In genomic region chr16:3951861-3952332, GRCh38 we compare ENCODE assay signal across 14 cellular contexts.
DNase-seq lines count a peak whose midpoint lies in the region; ATAC-seq and TF ChIP-seq lines count a peak whose summit lies in the region.
"Had no signal": no experiment of that assay in that cellular context is flagged by ENCODE, and none has a peak within 500 bp of the region (broad histone marks: within the 10 kb centered on the region; RNA-seq: fewer than 3 reads in every experiment).

No MANE protein-coding gene starts in this region.

- dilution Hi-C loops in mammary epithelial cell (cut with HindIII; ENCODE audit: low sequenced_read_pairs), result loop anchor here (5.0 kb wide), 1 partner anchor 35 kb away; no protein-coding TSS in a partner anchor

- H3K9me3 ChIP-seq in uterus, result no peaks in the 10 kb centered on the region
- no peaks in the 10 kb centered on the region for H3K9me3 ChIP-seq in Peyer's patch
- H3K9me3 ChIP-seq in mammary epithelial cell (replicated peaks; ENCODE audit: insufficient read depth, low read length), result no peaks in the 10 kb centered on the region
- H3K9me3 ChIP-seq: upper lobe of right lung had no signal

- TF ChIP-seq CTCF in coronary artery (IDR thresholded peaks at IDR 0.05) (no peak), uterus (IDR thresholded peaks at IDR 0.05) (no peak), Peyer's patch (IDR thresholded peaks at IDR 0.05) (no peak), mammary epithelial cell (conservative IDR thresholded peaks at IDR 0.05 in 1 of 2, IDR thresholded peaks at IDR 0.05 in 1 of 2; ENCODE audit: extremely low read depth in 1 of 2, insufficient read depth in 1 of 2, low read depth in 1 of 2, low read length in 2 of 2) (no peak)

- CTCF ChIA-PET in mammary epithelial cell (lab: Charles Lee; ENCODE audit: low non-redundant PET), result no interaction called here

- no peaks in the 10 kb centered on the region for H4K20me1 ChIP-seq in mammary epithelial cell (ENCODE audit: insufficient read depth, low read length)

- no peaks in the 10 kb centered on the region for H3K27me3 ChIP-seq in uterus
- H3K27me3 ChIP-seq in Peyer's patch, result no peaks in the 10 kb centered on the region
- H3K27me3 ChIP-seq in mammary epithelial cell (ENCODE audit: insufficient read depth, low read length), result no peaks in the 10 kb centered on the region
- H3K27me3 ChIP-seq: upper lobe of right lung had no signal

- no peak overlapping the region for H2AFZ ChIP-seq in mammary epithelial cell (ENCODE audit: low read depth, low read length)

- no peak overlapping the region for H3K4me2 ChIP-seq in mammary epithelial cell (ENCODE audit: insufficient read depth, low read depth, low read length)

- ATAC-seq in GM18867 (IDR thresholded peaks at IDR 0.05; ENCODE audit: unreplicated experiment), result no peak
- ATAC-seq: upper lobe of right lung had no signal

- no peaks in the 10 kb centered on the region for H3K79me2 ChIP-seq in mammary epithelial cell (ENCODE audit: insufficient read depth, low read length)

- peak overlapping the region; percentile 87 to 92 for H3K27ac ChIP-seq in coronary artery
- H3K27ac ChIP-seq in uterus, result peak overlapping the region; percentile 81 to 84
- peak overlapping the region in 1 of 4 donors; percentile 38 for H3K27ac ChIP-seq in Peyer's patch
- no peak overlapping the region for H3K27ac ChIP-seq in mammary epithelial cell (ENCODE audit: insufficient read depth, low read depth, low read length)

- no peaks in the 10 kb centered on the region for H3K4me1 ChIP-seq in uterus
- H3K4me1 ChIP-seq in Peyer's patch, result peaks cover 0 to 7% (median 0%) of the 10 kb centered on the region in 4 donors
- H3K4me1 ChIP-seq in mammary epithelial cell (ENCODE audit: insufficient read depth, low read length), result peaks cover 8% of the 10 kb centered on the region

- TF ChIP-seq POLR2A in uterus (IDR thresholded peaks at IDR 0.05) (no peak), Peyer's patch (IDR thresholded peaks at IDR 0.05) (no peak)

- intact Hi-C loops in uterus (cut with DNase I; ENCODE audit: low total_unique reads), result no loop called here
- intact Hi-C loops in mammary epithelial cell (cut with micrococcal nuclease), result no loop called here

- H3K36me3 ChIP-seq in uterus (no peaks in the 10 kb centered on the region), Peyer's patch (no peaks in the 10 kb centered on the region), mammary epithelial cell (ENCODE audit: insufficient read depth, low read length) (no peaks in the 10 kb centered on the region)
- H3K36me3 ChIP-seq: upper lobe of right lung had no signal

- BruUV-seq in mammary epithelial cell (replicated peaks; lab: Mats Ljungman, UMichigan), result no TSS peak

- in situ Hi-C loops in mammary epithelial cell (cut with MboI; ENCODE audit: low sequenced_read_pairs in 2 of 2), result no loop called here

- H3K4me3 ChIP-seq in coronary artery (peak overlapping the region; percentile 30), uterus (no peak overlapping the region), Peyer's patch (no peak overlapping the region), mammary epithelial cell (replicated peaks in 1 of 3; ENCODE audit: insufficient read depth in 1 of 3, low read depth in 2 of 3, low read length in 3 of 3) (no peak overlapping the region)
- H3K4me3 ChIP-seq: upper lobe of right lung had no signal

- DNase-seq in NCI-H1092 treated with DMSO at 0.1 percent for 48 hours (lab: John Stamatoyannopoulos, UW) (peak; percentile 16), NCI-H1092 (lab: John Stamatoyannopoulos, UW) (no peak), coronary artery (ENCODE audit: low spot score) (no peak), left kidney (ENCODE audit: low read depth, low spot score) (peak; percentile 69), uterus (no peak), Peyer's patch (no peak), mammary epithelial cell (no peak)
- DNase-seq: 8988T; activated CD4-positive, alpha-beta T cell treated with anti-CD3 and anti-CD28 coated beads, Interleukin-2, amount 50 U/mL, for 1 hour; activated naive CD4-positive, alpha-beta T cell treated with anti-CD3 and anti-CD28 coated beads for 36 hours; effector CD4-positive, alpha-beta T cell; occipital lobe had no signal

- WGBS in mammary epithelial cell (ENCODE audit: low coverage, missing lambda C conversion rate), result 97% methylated on average over 7 of the region's 7 CpGs

- H3K9ac ChIP-seq in mammary epithelial cell (ENCODE audit: insufficient read depth, low read length), result no peak overlapping the region

Comparison
In these comparisons a context has a peak if more than half of its experiments do, and no peak if none do; other contexts are left out.
1. DNase-seq: peak in NCI-H1092 treated with DMSO at 0.1 percent for 48 hours (single experiment) and left kidney (single experiment); none in NCI-H1092 (single experiment), coronary artery (single experiment), uterus (0 of 2), Peyer's patch (0 of 3) and mammary epithelial cell (single experiment).